ENCODE assay signal across 1 cellular context in genomic region chr17:47875586-47875985, GRCh38.
TF ChIP-seq lines count a peak whose summit lies in the region.

No MANE protein-coding gene starts in this region.

TF ChIP-seq in IMR-90, 13 proteins besides CTCF, POLR2A, EP300 and RAD21:
- TF ChIP-seq MXI1 (IDR thresholded peaks at IDR 0.05; ENCODE audit: borderline replicate concordance, low read depth, low read length) (no peak), RCOR1 (IDR thresholded peaks at IDR 0.05; ENCODE audit: insufficient replicate concordance, low read length) (no peak), MAZ (IDR thresholded peaks at IDR 0.05; ENCODE audit: borderline replicate concordance, low read depth, low read length) (no peak), ELK1 (IDR thresholded peaks at IDR 0.05; ENCODE audit: borderline replicate concordance, low read depth, low read length) (no peak), CEBPB (IDR thresholded peaks at IDR 0.05; ENCODE audit: low read depth, low read length) (no peak), MAFK (IDR thresholded peaks at IDR 0.05; ENCODE audit: low read depth, low read length) (no peak), NFE2L2 (IDR thresholded peaks at IDR 0.05; ENCODE audit: low read depth, low read length) (no peak), SMC3 (IDR thresholded peaks at IDR 0.05; ENCODE audit: low read depth, low read length) (no peak), BHLHE40 (IDR thresholded peaks at IDR 0.05; ENCODE audit: low read depth, low read length) (no peak), FOS (IDR thresholded peaks at IDR 0.05; ENCODE audit: low read depth, low read length) (no peak), CHD1 (IDR thresholded peaks at IDR 0.05; ENCODE audit: low read depth, low read length) (no peak), USF2 (IDR thresholded peaks at IDR 0.05; ENCODE audit: low read depth, low read length) (no peak), RFX5 (IDR thresholded peaks at IDR 0.05; ENCODE audit: low read depth, low read length) (no peak)
